9 cellular contexts compared by ENCODE assay signal in genomic region chr18:2881490-2882195, GRCh38. TPM values are rescaled to one million over a fixed set of nuclear protein-coding genes. Genes with fewer than 3 reads are reported as not detected.
DNase-seq lines count a peak whose midpoint lies in the region; ATAC-seq, FAIRE-seq and TF ChIP-seq lines count a peak whose summit lies in the region.
"Had no signal": no experiment of that assay in that cellular context is flagged by ENCODE, and none has a peak within 500 bp of the region (broad histone marks: within the 10 kb centered on the region; RNA-seq: fewer than 3 reads in every experiment).

No MANE protein-coding gene starts in this region.

- no peaks in the 10 kb centered on the region for H3K4me1 ChIP-seq in SJCRH30

- H3K4me3 ChIP-seq in SJCRH30 = no peak overlapping the region

- H3K9me3 Mint-ChIP-seq in CD14-positive monocyte (peaks cover 0 to 4% (median under 1%) of the 10 kb centered on the region in 7 donors), osteocyte (ENCODE audit: unreplicated experiment) (peaks cover 4% of the 10 kb centered on the region)

- no peak for TF ChIP-seq CTCF in CD14-positive monocyte (IDR thresholded peaks at IDR 0.05)
- no peak for TF ChIP-seq CTCF in osteocyte (IDR thresholded peaks at IDR 0.05)

- DNase-seq in CD14-positive monocyte (ENCODE audit: low spot score) (no peak), RCC 7860 (ENCODE audit: low spot score) (peak; percentile 80), fibroblast of gingiva (ENCODE audit: low read depth) (peak; percentile 83), osteocyte (ENCODE audit: extremely low spot score, unreplicated experiment) (peak; percentile 66), Kasumi-1 (lab: John Stamatoyannopoulos, UW) (no peak), NOMO-1 treated with dmso at 0.1 percent for 144 hours (lab: John Stamatoyannopoulos, UW; ENCODE audit: unreplicated experiment) (no peak), SJCRH30 (no peak)

- no peaks in the 10 kb centered on the region for H3K36me3 ChIP-seq in SJCRH30

- H3K4me3 Mint-ChIP-seq in CD14-positive monocyte (no peak overlapping the region), osteocyte (ENCODE audit: unreplicated experiment) (no peak overlapping the region)

- no peak overlapping the region for H3K27ac ChIP-seq in SJCRH30

- H3K4me1 Mint-ChIP-seq in CD14-positive monocyte = peaks cover 51% of the 10 kb centered on the region
- peaks cover 21% of the 10 kb centered on the region for H3K4me1 Mint-ChIP-seq in osteocyte (ENCODE audit: unreplicated experiment)

- H3K27ac Mint-ChIP-seq in CD14-positive monocyte = peak overlapping the region in 6 of 7 donors; percentile 37 to 75 (median 60)
- peak overlapping the region; percentile 55 for H3K27ac Mint-ChIP-seq in osteocyte (ENCODE audit: unreplicated experiment)

- H3K27me3 ChIP-seq in SJCRH30 = no peaks in the 10 kb centered on the region

- H3K9me3 ChIP-seq in SJCRH30 (replicated peaks) = no peaks in the 10 kb centered on the region

- FAIRE-seq in RCC 7860 (lab: Jason Lieb, UNC) = peak; percentile 81
- FAIRE-seq: GM18507 had no signal

- intact Hi-C loops in CD14-positive monocyte (cut with micrococcal nuclease) = no loop called here

- ATAC-seq in HG02678 (IDR thresholded peaks at IDR 0.05; ENCODE audit: unreplicated experiment) = no peak

- H3K36me3 Mint-ChIP-seq in CD14-positive monocyte = peaks cover 37 to 76% of the 10 kb centered on the region in 2 donors
- no peaks in the 10 kb centered on the region for H3K36me3 Mint-ChIP-seq in osteocyte (ENCODE audit: unreplicated experiment)

- H3K27me3 Mint-ChIP-seq in CD14-positive monocyte (ENCODE audit: low read depth in 3 of 3) (no peaks in the 10 kb centered on the region), osteocyte (ENCODE audit: unreplicated experiment) (no peaks in the 10 kb centered on the region)

RNA-seq across cellular contexts. Expression of gene EMILIN2, which starts 34.8 kb away (rescaled TPM):
- 10 to 100 TPM; 30.5 to 33.8 TPM for polyA plus RNA-seq in CD14-positive monocyte
- 2.2 and 2.8 TPM in 2 replicates for total RNA-seq in osteocyte
- 0.06 and 0.28 TPM in 2 replicates for total RNA-seq in SJCRH30 (2014; rRNA removed; shearing (Covaris generic))

Comparison
In these comparisons a context has a peak if more than half of its experiments do, and no peak if none do; other contexts are left out.
1. DNase-seq: peak in RCC 7860 (single experiment), fibroblast of gingiva (single experiment) and osteocyte (single experiment); none in CD14-positive monocyte (single experiment), Kasumi-1 (0 of 2), NOMO-1 treated with dmso at 0.1 percent for 144 hours (single experiment) and SJCRH30 (0 of 2).